Comparison of ENCODE assay signal across 8 cellular contexts in genomic region chr17:18855831-18856624, GRCh38. TPM values are rescaled to one million over a fixed set of nuclear protein-coding genes. Genes with fewer than 3 reads are reported as not detected.
A peak's percentile ranks its signal among the peaks of the same experiment; 100 is the strongest.
DNase-seq lines count a peak whose midpoint lies in the region; ATAC-seq and TF ChIP-seq lines count a peak whose summit lies in the region.

No MANE protein-coding gene starts in this region.

- TF ChIP-seq CTCF in KMS-11 (conservative IDR thresholded peaks at IDR 0.05; ENCODE audit: low read depth, low read length): no peak
- TF ChIP-seq CTCF in Panc1 (IDR thresholded peaks at IDR 0.05): no peak
- TF ChIP-seq CTCF in esophagus squamous epithelium (IDR thresholded peaks at IDR 0.05): no peak

- POLR2A ChIA-PET in Panc1 (lab: Charles Lee): no interaction called here

- peak overlapping the region; percentile 85 for H2AFZ ChIP-seq in KMS-11 (ENCODE audit: low read depth)

- H3K4me3 ChIP-seq in KMS-11 (IDR thresholded peaks at IDR 0.05; ENCODE audit: insufficient read depth, low read depth, low read length) (no peak overlapping the region), Panc1 (ENCODE audit: low read depth in 2 of 2, low read length in 2 of 2) (peak overlapping the region; percentile 62 to 82), esophagus squamous epithelium (peak overlapping the region; percentile 28 to 70 (median 49)), muscle layer of duodenum (ENCODE audit: low read depth in 1 of 2, low read length in 2 of 2) (peak overlapping the region; percentile 75 to 80)

- H4K20me1 ChIP-seq in KMS-11 (ENCODE audit: insufficient read depth): no peaks in the 10 kb centered on the region

- H3K27ac ChIP-seq in KMS-11 (no peak overlapping the region), Panc1 (ENCODE audit: low read length) (peak overlapping the region; percentile 86), esophagus squamous epithelium (peak overlapping the region; percentile 63 to 94 (median 86)), muscle layer of duodenum (ENCODE audit: low read length) (peak overlapping the region; percentile 52)

- H3K9me3 ChIP-seq in Panc1 (ENCODE audit: control insufficient read depth, insufficient read depth, low read depth, low read length) (no peaks in the 10 kb centered on the region), esophagus squamous epithelium (no peaks in the 10 kb centered on the region), muscle layer of duodenum (ENCODE audit: control insufficient read depth in 1 of 2, low read length in 2 of 2) (no peaks in the 10 kb centered on the region)

- ATAC-seq in GM21786 (IDR thresholded peaks at IDR 0.05; ENCODE audit: unreplicated experiment): peak; percentile 63
- peak; percentile 93 for ATAC-seq in Panc1
- ATAC-seq in activated T-cell treated with anti-CD3 and anti-CD28 coated beads, Interleukin-2, amount 50 U/mL, for 72 hours (replicated peaks in 1 of 2): peak; percentile 85 to 86

- H3K27me3 Mint-ChIP-seq in activated T-cell treated with anti-CD3 and anti-CD28 coated beads, Interleukin-2, amount 50 U/mL, for 72 hours (ENCODE audit: low read depth): no peaks in the 10 kb centered on the region

- in situ Hi-C loops in Panc1 (cut with HindIII; ENCODE audit: low pct_unique_long_range_greater_than_20kb, low sequenced_read_pairs): no loop called here

- H3K4me3 Mint-ChIP-seq in activated T-cell treated with anti-CD3 and anti-CD28 coated beads, Interleukin-2, amount 50 U/mL, for 72 hours: peak overlapping the region; percentile 96

- H3K4me2 ChIP-seq in KMS-11: peak overlapping the region; percentile 82

- BruUV-seq in Panc1 (replicated peaks; lab: Mats Ljungman, UMichigan): no TSS peak

- CTCF ChIA-PET in Panc1 (lab: Charles Lee): no interaction called here

- H3K27me3 ChIP-seq in KMS-11 (ENCODE audit: insufficient read depth, low read depth) (no peaks in the 10 kb centered on the region), Panc1 (ENCODE audit: control insufficient read depth, insufficient read depth, low read length) (no peaks in the 10 kb centered on the region), esophagus squamous epithelium (no peaks in the 10 kb centered on the region), muscle layer of duodenum (ENCODE audit: low read depth, low read length) (no peaks in the 10 kb centered on the region)

- WGBS in esophagus squamous epithelium, 2 donors: 0% methylated on average over 23 to 30 of the region's 31 CpGs

- H3K79me2 ChIP-seq in KMS-11 (ENCODE audit: insufficient read depth, low read depth): peaks cover 24% of the 10 kb centered on the region; the same call in 1 of the 2 replicates

- peaks cover 44% of the 10 kb centered on the region for H3K4me1 Mint-ChIP-seq in activated T-cell treated with anti-CD3 and anti-CD28 coated beads, Interleukin-2, amount 50 U/mL, for 72 hours (ENCODE audit: low read depth)

- H3K4me1 ChIP-seq in KMS-11 (ENCODE audit: low read depth, poor library complexity, severe bottlenecking): peaks cover 29% of the 10 kb centered on the region
- H3K4me1 ChIP-seq in Panc1 (ENCODE audit: control insufficient read depth, insufficient read depth, low read length): peaks cover 12% of the 10 kb centered on the region
- peaks cover 18 to 55% (median 23%) of the 10 kb centered on the region in 3 donors for H3K4me1 ChIP-seq in esophagus squamous epithelium
- H3K4me1 ChIP-seq in muscle layer of duodenum (ENCODE audit: control insufficient read depth in 1 of 2, insufficient read depth in 2 of 2, low read length in 2 of 2): peaks cover 5 to 19% of the 10 kb centered on the region in 2 donors

- no peaks in the 10 kb centered on the region for H3K9me3 Mint-ChIP-seq in activated T-cell treated with anti-CD3 and anti-CD28 coated beads, Interleukin-2, amount 50 U/mL, for 72 hours

- TF ChIP-seq POLR2A in esophagus squamous epithelium (IDR thresholded peaks at IDR 0.05): peak in 3 of 4 donors; percentile 62 to 91 (median 89)

- peak overlapping the region; percentile 83 for H3K27ac Mint-ChIP-seq in activated T-cell treated with anti-CD3 and anti-CD28 coated beads, Interleukin-2, amount 50 U/mL, for 72 hours

- peak; percentile 73 for DNase-seq in DMS79 treated with DMSO at 0.1 percent for 48 hours (lab: John Stamatoyannopoulos, UW)
- DNase-seq in Panc1 (ENCODE audit: low read depth, low spot score): peak; percentile 80
- peak; percentile 87 to 92 for DNase-seq in activated T-cell treated with anti-CD3 and anti-CD28 coated beads, Interleukin-2, amount 50 U/mL, for 72 hours
- DNase-seq in esophagus squamous epithelium (lab: John Stamatoyannopoulos, UW): peak; percentile 72
- DNase-seq in stimulated activated CD8-positive, alpha-beta memory T cell treated with anti-CD3 and anti-CD28 coated beads, Interleukin-7, amount 100 ng/mL, for 24 hours (ENCODE audit: low read depth): peak; percentile 69

- H3K36me3 ChIP-seq in KMS-11 (ENCODE audit: insufficient read depth) (no peaks in the 10 kb centered on the region), Panc1 (ENCODE audit: control insufficient read depth, insufficient read depth, low read length) (no peaks in the 10 kb centered on the region), esophagus squamous epithelium (no peaks in the 10 kb centered on the region), muscle layer of duodenum (ENCODE audit: control insufficient read depth in 1 of 2, insufficient read depth in 2 of 2, low read length in 2 of 2) (no peaks in the 10 kb centered on the region)

- no peaks in the 10 kb centered on the region for H3K36me3 Mint-ChIP-seq in activated T-cell treated with anti-CD3 and anti-CD28 coated beads, Interleukin-2, amount 50 U/mL, for 72 hours (ENCODE audit: insufficient read depth in 2 of 2)

- intact Hi-C loops in Panc1 (cut with micrococcal nuclease; ENCODE audit: unreplicated experiment): no loop called here
- intact Hi-C loops in esophagus squamous epithelium (cut with DNase I): no loop called here

- H3K9ac ChIP-seq in KMS-11: no peak overlapping the region

RNA-seq across cellular contexts. Expression of gene PRPSAP2, which starts 1.9 kb away (rescaled TPM):
- total RNA-seq in Panc1 (2021; ENCODE audit: unreplicated experiment) (25.3 TPM), esophagus squamous epithelium (10 to 100 TPM; 26.5 to 33.2 (median 28.6) TPM)
- 16.9 TPM for polyA plus RNA-seq in Panc1 (2012; ENCODE audit: insufficient read length)
- total RNA-seq in activated T-cell treated with anti-CD3 and anti-CD28 coated beads, Interleukin-2, amount 50 U/mL, for 72 hours: 10 to 100 TPM; 64.1 to 64.6 TPM
